ENCODE assay signal across 17 cellular contexts in genomic region chrX:24334473-24334872, GRCh38. TPM values are rescaled to one million over a fixed set of nuclear protein-coding genes. Genes with fewer than 3 reads are reported as not detected.
DNase-seq lines count a peak whose midpoint lies in the region; ATAC-seq and TF ChIP-seq lines count a peak whose summit lies in the region.
"Had no signal": no experiment of that assay in that cellular context is flagged by ENCODE, and none has a peak within 500 bp of the region (broad histone marks: within the 10 kb centered on the region; RNA-seq: fewer than 3 reads in every experiment).

No MANE protein-coding gene starts in this region.

- no peak overlapping the region for H3K27ac ChIP-seq in mesenchymal stem cell (ENCODE audit: low read length, poor library complexity, severe bottlenecking)
- no peak overlapping the region for H3K27ac ChIP-seq in right cardiac atrium (ENCODE audit: low read length)
- H3K27ac ChIP-seq in CD4-positive, alpha-beta T cell (ENCODE audit: low read depth, low read length) = no peak overlapping the region
- H3K27ac ChIP-seq: A549; BLaER1 treated with 17β-estradiol and CSF1 and Interleukin-3, amounts not matched to agents 10 nM and 100 nM had no signal

- CTCF ChIA-PET in CD4-positive, alpha-beta T cell (lab: Charles Lee) = no interaction called here

- no peaks in the 10 kb centered on the region for H3K36me3 ChIP-seq in mesenchymal stem cell (ENCODE audit: control insufficient read depth in 1 of 2, insufficient read depth in 2 of 2, low read depth in 1 of 2, low read length in 2 of 2)
- H3K36me3 ChIP-seq: BLaER1 treated with 17β-estradiol and CSF1 and Interleukin-3, amounts not matched to agents 10 nM and 100 nM had no signal

- DNase-seq in Caki2 (ENCODE audit: low read depth) = peak; percentile 30
- DNase-seq in M059J (ENCODE audit: low read depth) = peak; percentile 52
- DNase-seq in chondrocyte (ENCODE audit: low spot score) = no peak
- DNase-seq in mesenchymal stem cell = no peak
- no peak for DNase-seq in right cardiac atrium
- DNase-seq in CD4-positive, alpha-beta T cell = no peak
- DNase-seq: DMS153, H7, MV-4-11, NCI-H1417, NCI-H187 treated with DMSO at 0.1 percent for 48 hours, NCI-H446, NCI-H774 had no signal

- no peak overlapping the region for H3K4ac ChIP-seq in mesenchymal stem cell (ENCODE audit: low read depth in 1 of 2, low read length in 2 of 2)

- no peak overlapping the region for H3K4me3 ChIP-seq in mesenchymal stem cell (ENCODE audit: insufficient read depth in 1 of 2, low read depth in 1 of 2, low read length in 2 of 2)
- no peak overlapping the region for H3K4me3 ChIP-seq in right cardiac atrium (ENCODE audit: low read length)
- H3K4me3 ChIP-seq: A549; BLaER1 treated with 17β-estradiol and CSF1 and Interleukin-3, amounts not matched to agents 10 nM and 100 nM had no signal

- H3K27me3 ChIP-seq in mesenchymal stem cell (ENCODE audit: control insufficient read depth in 1 of 2, insufficient read depth in 1 of 2, low read length in 2 of 2) (peaks cover 0 to 6% of the 10 kb centered on the region in 2 experiments), right cardiac atrium (ENCODE audit: control insufficient read depth, insufficient read depth) (no peaks in the 10 kb centered on the region)
- H3K27me3 ChIP-seq in CD4-positive, alpha-beta T cell (ENCODE audit: control insufficient read depth, insufficient read depth, low read length) = no peaks in the 10 kb centered on the region

- no peak for TF ChIP-seq CTCF in chondrocyte (IDR thresholded peaks at IDR 0.05)
- TF ChIP-seq CTCF in CD4-positive, alpha-beta T cell (IDR thresholded peaks at IDR 0.05) = no peak

- POLR2A ChIA-PET in CD4-positive, alpha-beta T cell (lab: Charles Lee) = no interaction called here

- no peak overlapping the region for H2AK5ac ChIP-seq in mesenchymal stem cell (ENCODE audit: low read length, severe bottlenecking)

- H3K9ac ChIP-seq in mesenchymal stem cell (ENCODE audit: low read length) = peak overlapping the region; percentile 18
- H3K9ac ChIP-seq: BLaER1 treated with 17β-estradiol and CSF1 and Interleukin-3, amounts not matched to agents 10 nM and 100 nM had no signal

- H3K36me3 Mint-ChIP-seq in chondrocyte (ENCODE audit: low read depth) = no peaks in the 10 kb centered on the region
- H3K36me3 Mint-ChIP-seq in stimulated activated memory B cell treated with anti-CD40 and anti-IgM and Interleukin-4, amounts not matched to agents 10 μg/mL and 1 μg/mL and 100 μg/mL, for 72 hours = no peaks in the 10 kb centered on the region
- no peaks in the 10 kb centered on the region for H3K36me3 Mint-ChIP-seq in CD4-positive, alpha-beta T cell (ENCODE audit: low read depth)

- ATAC-seq in stimulated activated memory B cell treated with anti-CD40 and anti-IgM and Interleukin-4, amounts not matched to agents 10 μg/mL and 1 μg/mL and 100 μg/mL, for 72 hours = no peak
- no peak for ATAC-seq in right cardiac atrium
- no peak for ATAC-seq in CD4-positive, alpha-beta T cell (ENCODE audit: poor library complexity)
- ATAC-seq: A549 had no signal

- in situ Hi-C loops in Caki2 (cut with HindIII; ENCODE audit: low pct_unique_long_range_greater_than_20kb, low sequenced_read_pairs) = no loop called here

- peak overlapping the region; percentile 85 for H3K27ac Mint-ChIP-seq in chondrocyte (ENCODE audit: unreplicated experiment)
- no peak overlapping the region for H3K27ac Mint-ChIP-seq in stimulated activated memory B cell treated with anti-CD40 and anti-IgM and Interleukin-4, amounts not matched to agents 10 μg/mL and 1 μg/mL and 100 μg/mL, for 72 hours
- no peak overlapping the region for H3K27ac Mint-ChIP-seq in CD4-positive, alpha-beta T cell

- no peak overlapping the region for H2AFZ ChIP-seq in mesenchymal stem cell (ENCODE audit: low read depth, low read length)

- no peak overlapping the region for H4K91ac ChIP-seq in mesenchymal stem cell (ENCODE audit: low read length)

- no peaks in the 10 kb centered on the region for H3K27me3 Mint-ChIP-seq in chondrocyte (ENCODE audit: low read depth)
- H3K27me3 Mint-ChIP-seq in stimulated activated memory B cell treated with anti-CD40 and anti-IgM and Interleukin-4, amounts not matched to agents 10 μg/mL and 1 μg/mL and 100 μg/mL, for 72 hours = peaks cover 10% of the 10 kb centered on the region
- peaks cover 9% of the 10 kb centered on the region for H3K27me3 Mint-ChIP-seq in CD4-positive, alpha-beta T cell

- no peak overlapping the region for H3K4me2 ChIP-seq in mesenchymal stem cell (ENCODE audit: low read length, poor library complexity, severe bottlenecking)
- H3K4me2 ChIP-seq: A549; BLaER1 treated with 17β-estradiol and CSF1 and Interleukin-3, amounts not matched to agents 10 nM and 100 nM had no signal

- H3K14ac ChIP-seq in mesenchymal stem cell (ENCODE audit: low read length in 2 of 2) = no peak overlapping the region

- no peak overlapping the region for H2BK120ac ChIP-seq in mesenchymal stem cell (ENCODE audit: low read depth, low read length)

- no peak overlapping the region for H3K18ac ChIP-seq in mesenchymal stem cell (ENCODE audit: low read depth in 1 of 2, low read length in 2 of 2)

- H2BK5ac ChIP-seq in mesenchymal stem cell (ENCODE audit: low read depth, low read length, poor library complexity, severe bottlenecking) = no peak overlapping the region

- H3K4me1 Mint-ChIP-seq in chondrocyte (ENCODE audit: low read depth) = peaks cover 34% of the 10 kb centered on the region
- H3K4me1 Mint-ChIP-seq in stimulated activated memory B cell treated with anti-CD40 and anti-IgM and Interleukin-4, amounts not matched to agents 10 μg/mL and 1 μg/mL and 100 μg/mL, for 72 hours = no peaks in the 10 kb centered on the region
- H3K4me1 Mint-ChIP-seq in CD4-positive, alpha-beta T cell (ENCODE audit: low read depth) = no peaks in the 10 kb centered on the region

- H2BK15ac ChIP-seq in mesenchymal stem cell (ENCODE audit: low read depth, poor library complexity, severe bottlenecking) = no peak overlapping the region

- H4K8ac ChIP-seq in mesenchymal stem cell (ENCODE audit: low read length) = no peak overlapping the region

- peaks cover 8% of the 10 kb centered on the region for H3K9me3 Mint-ChIP-seq in chondrocyte (ENCODE audit: low read depth)
- H3K9me3 Mint-ChIP-seq in stimulated activated memory B cell treated with anti-CD40 and anti-IgM and Interleukin-4, amounts not matched to agents 10 μg/mL and 1 μg/mL and 100 μg/mL, for 72 hours = no peaks in the 10 kb centered on the region
- no peaks in the 10 kb centered on the region for H3K9me3 Mint-ChIP-seq in CD4-positive, alpha-beta T cell

- H3K23ac ChIP-seq in mesenchymal stem cell (ENCODE audit: low read length in 2 of 2) = no peak overlapping the region

- no peaks in the 10 kb centered on the region for H3K79me1 ChIP-seq in mesenchymal stem cell (replicated peaks; ENCODE audit: low read length, poor library complexity, severe bottlenecking)

- H3K4me1 ChIP-seq in mesenchymal stem cell (ENCODE audit: control insufficient read depth, insufficient read depth, low read depth, low read length) (no peaks in the 10 kb centered on the region), right cardiac atrium (ENCODE audit: control insufficient read depth, insufficient read depth, low read length) (no peaks in the 10 kb centered on the region)
- H3K4me1 ChIP-seq: A549 had no signal

- intact Hi-C loops in right cardiac atrium (cut with DNase I) = no loop called here
- intact Hi-C loops in CD4-positive, alpha-beta T cell (cut with DNase I, micrococcal nuclease) = no loop called here

- H3K9me3 ChIP-seq in mesenchymal stem cell (ENCODE audit: control insufficient read depth, low read length) (no peaks in the 10 kb centered on the region), right cardiac atrium (ENCODE audit: control insufficient read depth, low read length) (no peaks in the 10 kb centered on the region)
- H3K9me3 ChIP-seq in CD4-positive, alpha-beta T cell (ENCODE audit: control insufficient read depth, low read length) = no peaks in the 10 kb centered on the region
- H3K9me3 ChIP-seq: A549 had no signal

- no peak overlapping the region for H2BK12ac ChIP-seq in mesenchymal stem cell (ENCODE audit: low read length in 2 of 2)

- no peak overlapping the region for H3K4me3 Mint-ChIP-seq in chondrocyte (ENCODE audit: unreplicated experiment)
- no peak overlapping the region for H3K4me3 Mint-ChIP-seq in stimulated activated memory B cell treated with anti-CD40 and anti-IgM and Interleukin-4, amounts not matched to agents 10 μg/mL and 1 μg/mL and 100 μg/mL, for 72 hours
- no peak overlapping the region for H3K4me3 Mint-ChIP-seq in CD4-positive, alpha-beta T cell

RNA-seq across cellular contexts. Expression of gene SUPT20HL2, which starts 20.6 kb away (rescaled TPM):
- total RNA-seq in Caki2 (2014; rRNA removed; shearing (Covaris generic); ENCODE audit: low replicate concordance) = not detected in 2 replicates
- total RNA-seq in M059J (2014; rRNA removed; shearing (Covaris generic)) = 0.17 TPM in 1 of 2 replicates, not detected in the other
- not detected in 3 replicates for total RNA-seq in chondrocyte
- polyA plus RNA-seq in mesenchymal stem cell (2013, experiment 1 of 2) = not detected
- not detected for polyA plus RNA-seq in mesenchymal stem cell (2013, experiment 2 of 2)
- not detected for total RNA-seq in right cardiac atrium
- not detected for polyA plus RNA-seq in right cardiac atrium
- total RNA-seq in CD4-positive, alpha-beta T cell = not detected
- total RNA-seq: LHCN-M2 had no signal
- polyA plus RNA-seq: A549 had no signal

RNA-seq across cellular contexts. Expression of gene SUPT20HL1, which starts 26.0 kb away (rescaled TPM):
- not detected in 2 replicates for total RNA-seq in Caki2 (2014; rRNA removed; shearing (Covaris generic); ENCODE audit: low replicate concordance)
- total RNA-seq in M059J (2014; rRNA removed; shearing (Covaris generic)) = not detected in 2 replicates
- total RNA-seq in chondrocyte = not detected in 3 replicates
- not detected for polyA plus RNA-seq in mesenchymal stem cell (2013, experiment 1 of 2)
- not detected for polyA plus RNA-seq in mesenchymal stem cell (2013, experiment 2 of 2)
- total RNA-seq in right cardiac atrium = not detected
- not detected for polyA plus RNA-seq in right cardiac atrium
- total RNA-seq in CD4-positive, alpha-beta T cell = not detected
- total RNA-seq: H7, LHCN-M2 had no signal
- polyA plus RNA-seq: A549 had no signal

Comparison
In these comparisons a context has a peak if more than half of its experiments do, and no peak if none do; other contexts are left out.
1. DNase-seq: peak in Caki2 (single experiment) and M059J (single experiment); none in chondrocyte (single experiment), mesenchymal stem cell (single experiment), right cardiac atrium (0 of 3) and CD4-positive, alpha-beta T cell (0 of 10).